15 cellular contexts compared by ENCODE assay signal in the genomic region with DNA sequence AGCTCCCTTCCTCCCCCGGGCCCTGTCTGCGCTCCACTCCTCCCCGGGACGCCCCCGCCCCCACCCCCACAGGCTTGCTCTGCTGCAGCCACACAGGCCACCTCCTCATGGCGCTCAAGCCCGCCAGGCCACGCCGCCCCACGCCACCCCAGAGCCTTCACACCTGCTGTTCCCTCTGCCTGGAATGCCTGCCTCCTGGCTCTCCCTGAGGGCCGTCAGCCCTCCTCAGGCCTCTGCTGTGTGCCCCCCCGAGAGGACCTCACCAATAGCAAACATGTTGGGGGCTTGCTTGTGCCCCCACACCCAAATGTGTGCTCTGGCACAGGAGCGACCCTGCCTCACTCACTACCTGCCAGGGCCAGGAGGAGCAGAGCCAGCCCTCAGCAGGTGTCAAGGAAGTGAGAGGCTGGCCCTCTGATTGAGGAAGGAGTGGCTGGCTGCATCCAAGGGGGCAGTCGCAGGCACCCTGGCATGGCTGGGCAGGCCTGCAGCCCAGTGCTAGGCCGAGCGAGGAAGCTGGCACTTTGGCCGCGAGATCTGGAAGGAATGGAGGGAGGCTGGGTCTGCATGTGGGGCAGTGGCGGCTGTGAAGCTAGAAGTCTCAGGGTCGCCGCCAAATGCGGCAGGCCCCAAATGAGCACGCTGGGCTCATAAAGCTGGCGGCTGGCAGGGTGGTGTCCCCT.
"Had no signal": no experiment of that assay in that cellular context is flagged by ENCODE, and none has a peak within 500 bp of the region (broad histone marks: within the 10 kb centered on the region; RNA-seq: fewer than 3 reads in every experiment).

No MANE protein-coding gene starts in this region.

- DNase-seq: activated CD4-positive, alpha-beta T cell treated with anti-CD3 and anti-CD28 coated beads, Interleukin-2, amount 10 ng/mL, durations not matched to agents 7 days and 5 days; activated CD4-positive, CD25-positive, alpha-beta regulatory T cell; activated T-cell treated with anti-CD3 and anti-CD28 coated beads for 4 hours; foreskin fibroblast; stimulated activated CD4-positive, alpha-beta T cell treated with anti-CD3 and anti-CD28 coated beads, Interleukin-2, amount 100 ng/mL, for 24 hours; stomach; T-cell; trophoblast cell had no signal

- H3K27ac Mint-ChIP-seq: activated CD4-positive, alpha-beta T cell treated with anti-CD3 and anti-CD28 coated beads, Interleukin-2, amount 10 ng/mL, durations not matched to agents 7 days and 5 days; activated naive CD8-positive, alpha-beta T cell; T-cell had no signal

- H3K36me3 ChIP-seq: cardiac muscle cell, left lung, prostate gland, right atrium auricular region, stomach had no signal

- H3K4me3 Mint-ChIP-seq: activated CD4-positive, alpha-beta T cell treated with anti-CD3 and anti-CD28 coated beads, Interleukin-2, amount 10 ng/mL, durations not matched to agents 7 days and 5 days; activated naive CD8-positive, alpha-beta T cell; T-cell had no signal

- H3K4me1 ChIP-seq: left lung, prostate gland, right atrium auricular region, stomach had no signal

- H3K36me3 Mint-ChIP-seq: activated naive CD8-positive, alpha-beta T cell; T-cell had no signal

- H3K9me3 ChIP-seq: left lung, prostate gland, right atrium auricular region, stomach had no signal

- H3K27me3 Mint-ChIP-seq: activated CD4-positive, alpha-beta T cell treated with anti-CD3 and anti-CD28 coated beads, Interleukin-2, amount 10 ng/mL, durations not matched to agents 7 days and 5 days had no signal

- H3K4me3 ChIP-seq: cardiac muscle cell, dorsolateral prefrontal cortex, left lung, prostate gland, right atrium auricular region, stomach had no signal

- H3K9me3 Mint-ChIP-seq: activated CD4-positive, alpha-beta T cell treated with anti-CD3 and anti-CD28 coated beads, Interleukin-2, amount 10 ng/mL, durations not matched to agents 7 days and 5 days; T-cell had no signal

- H3K27ac ChIP-seq: cardiac muscle cell, dorsolateral prefrontal cortex, epithelial cell of prostate, left lung, prostate gland, right atrium auricular region, stomach had no signal

- H3K27me3 ChIP-seq: left lung, right atrium auricular region had no signal

- H3K4me1 Mint-ChIP-seq: activated CD4-positive, alpha-beta T cell treated with anti-CD3 and anti-CD28 coated beads, Interleukin-2, amount 10 ng/mL, durations not matched to agents 7 days and 5 days; T-cell had no signal
